1 cellular context compared by ENCODE assay signal in the genomic region with DNA sequence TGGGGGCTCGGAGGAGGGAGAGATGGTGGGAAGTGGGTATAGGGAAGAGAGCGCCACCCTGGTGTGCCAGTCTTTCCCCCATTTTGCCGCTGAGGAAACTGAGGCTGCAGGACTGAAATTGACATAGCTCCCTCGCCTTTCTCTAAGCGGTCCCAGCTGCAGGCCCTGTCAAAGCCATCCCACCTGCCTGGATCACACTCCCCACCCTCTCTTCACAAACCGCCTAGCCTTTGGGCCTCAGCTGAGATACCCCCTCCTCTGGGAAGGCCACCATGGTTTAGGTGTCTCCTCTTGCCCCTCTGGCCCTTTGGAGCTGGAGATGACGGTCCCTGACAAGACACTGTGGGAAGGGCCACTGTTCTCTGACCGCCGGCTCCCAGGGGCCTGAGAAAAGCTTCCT.
TF ChIP-seq lines count a peak whose summit lies in the region.

No MANE protein-coding gene starts in this region.

TF ChIP-seq in H1, 55 proteins besides CTCF, POLR2A, EP300 and RAD21:
- no peak for TF ChIP-seq CBX8 (IDR thresholded peaks at IDR 0.05; ENCODE audit: borderline replicate concordance, low read depth, low read length)
- TF ChIP-seq, protein P1, sequence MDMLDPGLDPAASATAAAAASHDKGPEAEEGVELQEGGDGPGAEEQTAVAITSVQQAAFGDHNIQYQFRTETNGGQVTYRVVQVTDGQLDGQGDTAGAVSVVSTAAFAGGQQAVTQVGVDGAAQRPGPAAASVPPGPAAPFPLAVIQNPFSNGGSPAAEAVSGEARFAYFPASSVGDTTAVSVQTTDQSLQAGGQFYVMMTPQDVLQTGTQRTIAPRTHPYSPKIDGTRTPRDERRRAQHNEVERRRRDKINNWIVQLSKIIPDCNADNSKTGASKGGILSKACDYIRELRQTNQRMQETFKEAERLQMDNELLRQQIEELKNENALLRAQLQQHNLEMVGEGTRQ (IDR thresholded peaks at IDR 0.05; ENCODE audit: low read length) = no peak
- TF ChIP-seq, protein P2, sequence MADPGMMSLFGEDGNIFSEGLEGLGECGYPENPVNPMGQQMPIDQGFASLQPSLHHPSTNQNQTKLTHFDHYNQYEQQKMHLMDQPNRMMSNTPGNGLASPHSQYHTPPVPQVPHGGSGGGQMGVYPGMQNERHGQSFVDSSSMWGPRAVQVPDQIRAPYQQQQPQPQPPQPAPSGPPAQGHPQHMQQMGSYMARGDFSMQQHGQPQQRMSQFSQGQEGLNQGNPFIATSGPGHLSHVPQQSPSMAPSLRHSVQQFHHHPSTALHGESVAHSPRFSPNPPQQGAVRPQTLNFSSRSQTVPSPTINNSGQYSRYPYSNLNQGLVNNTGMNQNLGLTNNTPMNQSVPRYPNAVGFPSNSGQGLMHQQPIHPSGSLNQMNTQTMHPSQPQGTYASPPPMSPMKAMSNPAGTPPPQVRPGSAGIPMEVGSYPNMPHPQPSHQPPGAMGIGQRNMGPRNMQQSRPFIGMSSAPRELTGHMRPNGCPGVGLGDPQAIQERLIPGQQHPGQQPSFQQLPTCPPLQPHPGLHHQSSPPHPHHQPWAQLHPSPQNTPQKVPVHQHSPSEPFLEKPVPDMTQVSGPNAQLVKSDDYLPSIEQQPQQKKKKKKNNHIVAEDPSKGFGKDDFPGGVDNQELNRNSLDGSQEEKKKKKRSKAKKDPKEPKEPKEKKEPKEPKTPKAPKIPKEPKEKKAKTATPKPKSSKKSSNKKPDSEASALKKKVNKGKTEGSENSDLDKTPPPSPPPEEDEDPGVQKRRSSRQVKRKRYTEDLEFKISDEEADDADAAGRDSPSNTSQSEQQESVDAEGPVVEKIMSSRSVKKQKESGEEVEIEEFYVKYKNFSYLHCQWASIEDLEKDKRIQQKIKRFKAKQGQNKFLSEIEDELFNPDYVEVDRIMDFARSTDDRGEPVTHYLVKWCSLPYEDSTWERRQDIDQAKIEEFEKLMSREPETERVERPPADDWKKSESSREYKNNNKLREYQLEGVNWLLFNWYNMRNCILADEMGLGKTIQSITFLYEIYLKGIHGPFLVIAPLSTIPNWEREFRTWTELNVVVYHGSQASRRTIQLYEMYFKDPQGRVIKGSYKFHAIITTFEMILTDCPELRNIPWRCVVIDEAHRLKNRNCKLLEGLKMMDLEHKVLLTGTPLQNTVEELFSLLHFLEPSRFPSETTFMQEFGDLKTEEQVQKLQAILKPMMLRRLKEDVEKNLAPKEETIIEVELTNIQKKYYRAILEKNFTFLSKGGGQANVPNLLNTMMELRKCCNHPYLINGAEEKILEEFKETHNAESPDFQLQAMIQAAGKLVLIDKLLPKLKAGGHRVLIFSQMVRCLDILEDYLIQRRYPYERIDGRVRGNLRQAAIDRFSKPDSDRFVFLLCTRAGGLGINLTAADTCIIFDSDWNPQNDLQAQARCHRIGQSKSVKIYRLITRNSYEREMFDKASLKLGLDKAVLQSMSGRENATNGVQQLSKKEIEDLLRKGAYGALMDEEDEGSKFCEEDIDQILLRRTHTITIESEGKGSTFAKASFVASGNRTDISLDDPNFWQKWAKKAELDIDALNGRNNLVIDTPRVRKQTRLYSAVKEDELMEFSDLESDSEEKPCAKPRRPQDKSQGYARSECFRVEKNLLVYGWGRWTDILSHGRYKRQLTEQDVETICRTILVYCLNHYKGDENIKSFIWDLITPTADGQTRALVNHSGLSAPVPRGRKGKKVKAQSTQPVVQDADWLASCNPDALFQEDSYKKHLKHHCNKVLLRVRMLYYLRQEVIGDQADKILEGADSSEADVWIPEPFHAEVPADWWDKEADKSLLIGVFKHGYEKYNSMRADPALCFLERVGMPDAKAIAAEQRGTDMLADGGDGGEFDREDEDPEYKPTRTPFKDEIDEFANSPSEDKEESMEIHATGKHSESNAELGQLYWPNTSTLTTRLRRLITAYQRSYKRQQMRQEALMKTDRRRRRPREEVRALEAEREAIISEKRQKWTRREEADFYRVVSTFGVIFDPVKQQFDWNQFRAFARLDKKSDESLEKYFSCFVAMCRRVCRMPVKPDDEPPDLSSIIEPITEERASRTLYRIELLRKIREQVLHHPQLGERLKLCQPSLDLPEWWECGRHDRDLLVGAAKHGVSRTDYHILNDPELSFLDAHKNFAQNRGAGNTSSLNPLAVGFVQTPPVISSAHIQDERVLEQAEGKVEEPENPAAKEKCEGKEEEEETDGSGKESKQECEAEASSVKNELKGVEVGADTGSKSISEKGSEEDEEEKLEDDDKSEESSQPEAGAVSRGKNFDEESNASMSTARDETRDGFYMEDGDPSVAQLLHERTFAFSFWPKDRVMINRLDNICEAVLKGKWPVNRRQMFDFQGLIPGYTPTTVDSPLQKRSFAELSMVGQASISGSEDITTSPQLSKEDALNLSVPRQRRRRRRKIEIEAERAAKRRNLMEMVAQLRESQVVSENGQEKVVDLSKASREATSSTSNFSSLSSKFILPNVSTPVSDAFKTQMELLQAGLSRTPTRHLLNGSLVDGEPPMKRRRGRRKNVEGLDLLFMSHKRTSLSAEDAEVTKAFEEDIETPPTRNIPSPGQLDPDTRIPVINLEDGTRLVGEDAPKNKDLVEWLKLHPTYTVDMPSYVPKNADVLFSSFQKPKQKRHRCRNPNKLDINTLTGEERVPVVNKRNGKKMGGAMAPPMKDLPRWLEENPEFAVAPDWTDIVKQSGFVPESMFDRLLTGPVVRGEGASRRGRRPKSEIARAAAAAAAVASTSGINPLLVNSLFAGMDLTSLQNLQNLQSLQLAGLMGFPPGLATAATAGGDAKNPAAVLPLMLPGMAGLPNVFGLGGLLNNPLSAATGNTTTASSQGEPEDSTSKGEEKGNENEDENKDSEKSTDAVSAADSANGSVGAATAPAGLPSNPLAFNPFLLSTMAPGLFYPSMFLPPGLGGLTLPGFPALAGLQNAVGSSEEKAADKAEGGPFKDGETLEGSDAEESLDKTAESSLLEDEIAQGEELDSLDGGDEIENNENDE (IDR thresholded peaks at IDR 0.05; ENCODE audit: insufficient replicate concordance, low read length) = no peak
- TF ChIP-seq NRF1 (IDR thresholded peaks at IDR 0.05; ENCODE audit: low read depth, low read length) = no peak
- TF ChIP-seq HDAC6 (IDR thresholded peaks at IDR 0.05; ENCODE audit: low read depth, low read length) = no peak
- no peak for TF ChIP-seq JUND (IDR thresholded peaks at IDR 0.05; ENCODE audit: low read length)
- TF ChIP-seq RXRA (IDR thresholded peaks at IDR 0.05; ENCODE audit: insufficient read depth, low read depth, low read length) = no peak
- TF ChIP-seq SIX5 (IDR thresholded peaks at IDR 0.05; ENCODE audit: low read depth, low read length) = no peak
- no peak for TF ChIP-seq SUZ12 (IDR thresholded peaks at IDR 0.05; ENCODE audit: low read length)
- TF ChIP-seq ZNF274 (IDR thresholded peaks at IDR 0.05; ENCODE audit: borderline replicate concordance, extremely low read depth, low read length) = no peak
- no peak for TF ChIP-seq RFX5 (IDR thresholded peaks at IDR 0.05; ENCODE audit: borderline replicate concordance, low read depth, low read length)
- TF ChIP-seq BCL11A (IDR thresholded peaks at IDR 0.05; ENCODE audit: low read depth in 2 of 2, low read length in 2 of 2) = no peak
- TF ChIP-seq BACH1 (IDR thresholded peaks at IDR 0.05; ENCODE audit: low read length) = no peak
TF ChIP-seq in H1: peak in this region for 0.
